Comparison of ENCODE assay signal across 2 cellular contexts in the genomic region with DNA sequence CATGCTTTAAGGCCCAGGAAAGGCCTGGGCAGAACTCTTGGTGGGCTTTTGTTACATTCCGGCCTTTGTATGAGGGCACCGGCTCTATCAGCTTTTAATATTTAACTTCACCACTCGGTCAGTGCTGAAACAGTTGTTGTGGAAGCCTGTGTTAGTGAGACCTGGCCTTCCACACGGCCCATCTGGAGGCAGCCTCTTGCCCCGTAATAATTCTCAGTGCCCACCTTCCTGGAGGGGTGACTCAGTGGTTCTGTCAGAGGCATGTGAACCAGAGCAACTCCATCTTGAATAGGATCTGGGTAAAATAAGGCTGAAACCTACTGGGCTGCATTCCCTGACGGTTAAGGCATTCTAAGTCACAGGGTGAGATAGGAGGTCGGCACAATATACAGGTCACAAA.
A peak's percentile ranks its signal among the peaks of the same experiment; 100 is the strongest.
TF ChIP-seq lines count a peak whose summit lies in the region.

No MANE protein-coding gene starts in this region.

TF ChIP-seq in K562, 482 proteins besides CTCF, POLR2A, EP300 and RAD21 (continued from another document and continues in another):
- TF ChIP-seq, protein P1, sequence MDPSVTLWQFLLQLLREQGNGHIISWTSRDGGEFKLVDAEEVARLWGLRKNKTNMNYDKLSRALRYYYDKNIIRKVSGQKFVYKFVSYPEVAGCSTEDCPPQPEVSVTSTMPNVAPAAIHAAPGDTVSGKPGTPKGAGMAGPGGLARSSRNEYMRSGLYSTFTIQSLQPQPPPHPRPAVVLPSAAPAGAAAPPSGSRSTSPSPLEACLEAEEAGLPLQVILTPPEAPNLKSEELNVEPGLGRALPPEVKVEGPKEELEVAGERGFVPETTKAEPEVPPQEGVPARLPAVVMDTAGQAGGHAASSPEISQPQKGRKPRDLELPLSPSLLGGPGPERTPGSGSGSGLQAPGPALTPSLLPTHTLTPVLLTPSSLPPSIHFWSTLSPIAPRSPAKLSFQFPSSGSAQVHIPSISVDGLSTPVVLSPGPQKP (CRISPR knock-in tag; IDR thresholded peaks at IDR 0.05): no peak
- peak; percentile 75; the same call in 1 of the 2 replicates for TF ChIP-seq PYGO2 (tag; IDR thresholded peaks at IDR 0.05)
- TF ChIP-seq GATAD2B (IDR thresholded peaks at IDR 0.05; ENCODE audit: borderline replicate concordance): no peak
- 0 out of 2 replicates have a peak, but pooled peaks have one; percentile 29 for TF ChIP-seq ZFP1 (CRISPR knock-in tag; IDR thresholded peaks at IDR 0.05)
- no peak for TF ChIP-seq ETV1 (tag; conservative IDR thresholded peaks at IDR 0.05; ENCODE audit: low read depth)
- no peak for TF ChIP-seq MECOM (CRISPR knock-in tag; IDR thresholded peaks at IDR 0.05)
- TF ChIP-seq, protein P2, sequence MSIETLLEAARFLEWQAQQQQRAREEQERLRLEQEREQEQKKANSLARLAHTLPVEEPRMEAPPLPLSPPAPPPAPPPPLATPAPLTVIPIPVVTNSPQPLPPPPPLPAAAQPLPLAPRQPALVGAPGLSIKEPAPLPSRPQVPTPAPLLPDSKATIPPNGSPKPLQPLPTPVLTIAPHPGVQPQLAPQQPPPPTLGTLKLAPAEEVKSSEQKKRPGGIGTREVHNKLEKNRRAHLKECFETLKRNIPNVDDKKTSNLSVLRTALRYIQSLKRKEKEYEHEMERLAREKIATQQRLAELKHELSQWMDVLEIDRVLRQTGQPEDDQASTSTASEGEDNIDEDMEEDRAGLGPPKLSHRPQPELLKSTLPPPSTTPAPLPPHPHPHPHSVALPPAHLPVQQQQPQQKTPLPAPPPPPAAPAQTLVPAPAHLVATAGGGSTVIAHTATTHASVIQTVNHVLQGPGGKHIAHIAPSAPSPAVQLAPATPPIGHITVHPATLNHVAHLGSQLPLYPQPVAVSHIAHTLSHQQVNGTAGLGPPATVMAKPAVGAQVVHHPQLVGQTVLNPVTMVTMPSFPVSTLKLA (conservative IDR thresholded peaks at IDR 0.05): no peak
- TF ChIP-seq MEF2A (IDR thresholded peaks at IDR 0.05; ENCODE audit: control insufficient read depth, low read depth, low read length): no peak
- TF ChIP-seq HLTF (IDR thresholded peaks at IDR 0.05): no peak
- TF ChIP-seq ARNT (IDR thresholded peaks at IDR 0.05): no peak
- TF ChIP-seq, protein P3, sequence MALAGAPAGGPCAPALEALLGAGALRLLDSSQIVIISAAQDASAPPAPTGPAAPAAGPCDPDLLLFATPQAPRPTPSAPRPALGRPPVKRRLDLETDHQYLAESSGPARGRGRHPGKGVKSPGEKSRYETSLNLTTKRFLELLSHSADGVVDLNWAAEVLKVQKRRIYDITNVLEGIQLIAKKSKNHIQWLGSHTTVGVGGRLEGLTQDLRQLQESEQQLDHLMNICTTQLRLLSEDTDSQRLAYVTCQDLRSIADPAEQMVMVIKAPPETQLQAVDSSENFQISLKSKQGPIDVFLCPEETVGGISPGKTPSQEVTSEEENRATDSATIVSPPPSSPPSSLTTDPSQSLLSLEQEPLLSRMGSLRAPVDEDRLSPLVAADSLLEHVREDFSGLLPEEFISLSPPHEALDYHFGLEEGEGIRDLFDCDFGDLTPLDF (CRISPR knock-in tag; IDR thresholded peaks at IDR 0.05): no peak
- peak; percentile 76; the same call in 1 of the 2 replicates for TF ChIP-seq GTF2A2 (tag; IDR thresholded peaks at IDR 0.05)
- peak; percentile 71 for TF ChIP-seq ZNF766 (CRISPR knock-in tag; conservative IDR thresholded peaks at IDR 0.05)
- TF ChIP-seq VEZF1 (CRISPR knock-in tag; IDR thresholded peaks at IDR 0.05): no peak
- no peak for TF ChIP-seq ZNF699 (CRISPR knock-in tag; IDR thresholded peaks at IDR 0.05; ENCODE audit: insufficient replicate concordance)
- no peak for TF ChIP-seq ARHGAP35 (IDR thresholded peaks at IDR 0.05; ENCODE audit: partially characterized antibody)
- peak; percentile 89 for TF ChIP-seq ZNF79 (CRISPR knock-in tag; IDR thresholded peaks at IDR 0.05; ENCODE audit: low read depth)
- TF ChIP-seq COPS2 (conservative IDR thresholded peaks at IDR 0.05): no peak
- no peak for TF ChIP-seq KDM4B (IDR thresholded peaks at IDR 0.05; ENCODE audit: borderline replicate concordance in 2 of 2, low read depth in 1 of 2)
- no peak for TF ChIP-seq XRCC4 (IDR thresholded peaks at IDR 0.05; ENCODE audit: extremely low read depth, insufficient read depth, insufficient read length)
- TF ChIP-seq, protein P4, sequence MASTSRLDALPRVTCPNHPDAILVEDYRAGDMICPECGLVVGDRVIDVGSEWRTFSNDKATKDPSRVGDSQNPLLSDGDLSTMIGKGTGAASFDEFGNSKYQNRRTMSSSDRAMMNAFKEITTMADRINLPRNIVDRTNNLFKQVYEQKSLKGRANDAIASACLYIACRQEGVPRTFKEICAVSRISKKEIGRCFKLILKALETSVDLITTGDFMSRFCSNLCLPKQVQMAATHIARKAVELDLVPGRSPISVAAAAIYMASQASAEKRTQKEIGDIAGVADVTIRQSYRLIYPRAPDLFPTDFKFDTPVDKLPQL (IDR thresholded peaks at IDR 0.05; ENCODE audit: extremely low read depth, insufficient read length): no peak
- peak; percentile 68 for TF ChIP-seq ZNF239 (CRISPR knock-in tag; IDR thresholded peaks at IDR 0.05)
- TF ChIP-seq SMAD4 (CRISPR knock-in tag; conservative IDR thresholded peaks at IDR 0.05): peak; percentile 67
- TF ChIP-seq E2F6 (IDR thresholded peaks at IDR 0.05; ENCODE audit: borderline replicate concordance in 1 of 2, extremely low read depth in 1 of 2, insufficient read depth in 1 of 2, insufficient read length in 1 of 2, low read depth in 1 of 2, low read length in 1 of 2, poor library complexity in 1 of 2, severe bottlenecking in 1 of 2): no peak

TF ChIP-seq in HepG2, 621 proteins besides CTCF, POLR2A, EP300 and RAD21 (continued from another document):
- no peak for TF ChIP-seq THAP9 (CRISPR knock-in tag; IDR thresholded peaks at IDR 0.05; ENCODE audit: borderline replicate concordance)
- TF ChIP-seq, protein P5, sequence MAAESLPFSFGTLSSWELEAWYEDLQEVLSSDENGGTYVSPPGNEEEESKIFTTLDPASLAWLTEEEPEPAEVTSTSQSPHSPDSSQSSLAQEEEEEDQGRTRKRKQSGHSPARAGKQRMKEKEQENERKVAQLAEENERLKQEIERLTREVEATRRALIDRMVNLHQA (CRISPR knock-in tag; IDR thresholded peaks at IDR 0.05): no peak
- no peak for TF ChIP-seq ZFP62 (CRISPR knock-in tag; IDR thresholded peaks at IDR 0.05)
- no peak for TF ChIP-seq ZNF782 (CRISPR knock-in tag; IDR thresholded peaks at IDR 0.05; ENCODE audit: borderline replicate concordance)
- no peak for TF ChIP-seq ZBTB4 (CRISPR knock-in tag; IDR thresholded peaks at IDR 0.05; ENCODE audit: borderline replicate concordance)
- TF ChIP-seq, protein P6, sequence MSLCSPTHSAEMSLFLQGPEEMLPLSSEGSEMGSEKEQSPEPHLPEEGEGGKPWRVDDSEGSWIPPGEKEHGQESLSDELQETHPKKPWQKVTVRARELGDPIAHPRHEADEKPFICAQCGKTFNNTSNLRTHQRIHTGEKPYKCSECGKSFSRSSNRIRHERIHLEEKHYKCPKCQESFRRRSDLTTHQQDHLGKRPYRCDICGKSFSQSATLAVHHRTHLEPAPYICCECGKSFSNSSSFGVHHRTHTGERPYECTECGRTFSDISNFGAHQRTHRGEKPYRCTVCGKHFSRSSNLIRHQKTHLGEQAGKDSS (CRISPR knock-in tag; IDR thresholded peaks at IDR 0.05; ENCODE audit: borderline replicate concordance, low read depth): no peak
- no peak for TF ChIP-seq MIER2 (CRISPR knock-in tag; IDR thresholded peaks at IDR 0.05)
- TF ChIP-seq ARID2 (CRISPR knock-in tag; IDR thresholded peaks at IDR 0.05; ENCODE audit: borderline replicate concordance): no peak
- no peak for TF ChIP-seq ZFP37 (CRISPR knock-in tag; IDR thresholded peaks at IDR 0.05; ENCODE audit: borderline replicate concordance)
- no peak for TF ChIP-seq ZNF709 (CRISPR knock-in tag; IDR thresholded peaks at IDR 0.05)
- TF ChIP-seq DNMT3B (CRISPR knock-in tag; conservative IDR thresholded peaks at IDR 0.05): no peak
- no peak for TF ChIP-seq RBM39 (IDR thresholded peaks at IDR 0.05; ENCODE audit: low read depth, low read length, poor library complexity, severe bottlenecking)
- no peak for TF ChIP-seq ZBTB37 (CRISPR knock-in tag; IDR thresholded peaks at IDR 0.05)
